Comparison of ENCODE assay signal across 8 cellular contexts in genomic region chr2:53970095-53970897, GRCh38. TPM values are rescaled to one million over a fixed set of nuclear protein-coding genes. Genes with fewer than 3 reads are reported as not detected.
DNase-seq lines count a peak whose midpoint lies in the region; ATAC-seq and TF ChIP-seq lines count a peak whose summit lies in the region.

No MANE protein-coding gene starts in this region.

- H3K27ac ChIP-seq in ACC112 (ENCODE audit: low read depth, low read length): peak overlapping the region; percentile 80
- H3K27ac ChIP-seq in aorta (ENCODE audit: low read depth in 1 of 2, low read length in 2 of 2): peak overlapping the region; percentile 70 to 79

- intact Hi-C loops in natural killer cell (cut with micrococcal nuclease) (loop anchor here (1.0 kb wide), 1 partner anchor 24 kb away; no protein-coding TSS in a partner anchor), aorta (cut with DNase I) (loop anchor here in 1 of 2 donors (5.0 kb wide), 1 partner anchor 82 kb away; no protein-coding TSS in a partner anchor)

- in situ Hi-C loops in GM13977 (cut with MboI; ENCODE audit: low pct_unique_long_range_greater_than_20kb, low sequenced_read_pairs, unreplicated experiment): no loop called here

- no peaks in the 10 kb centered on the region for H3K27me3 Mint-ChIP-seq in natural killer cell (ENCODE audit: low read depth in 2 of 2)

- peak; percentile 49 for DNase-seq in GM13977 (ENCODE audit: low spot score)
- DNase-seq in NCI-H2171 treated with DMSO at 0.1 percent for 48 hours (lab: John Stamatoyannopoulos, UW): peak; percentile 47
- DNase-seq in activated T-cell treated with anti-CD3 and anti-CD28 coated beads for 48 hours (ENCODE audit: low read depth): peak; percentile 6
- DNase-seq in fibroblast of mammary gland (ENCODE audit: low read depth): peak; percentile 34
- DNase-seq in natural killer cell: peak; percentile 37
- DNase-seq in aorta: peak; percentile 63 to 76

- H3K4me1 Mint-ChIP-seq in natural killer cell: peaks cover 51 to 54% of the 10 kb centered on the region in 2 donors

- TF ChIP-seq CTCF in GM13977 (IDR thresholded peaks at IDR 0.05; ENCODE audit: extremely low read depth, insufficient read depth, missing control alignments): no peak
- no peak for TF ChIP-seq CTCF in fibroblast of mammary gland (conservative IDR thresholded peaks at IDR 0.05; ENCODE audit: control insufficient read depth, insufficient read depth, low read depth, low read length)
- no peak for TF ChIP-seq CTCF in natural killer cell (IDR thresholded peaks at IDR 0.05)

- no peaks in the 10 kb centered on the region for H3K9me3 ChIP-seq in aorta (ENCODE audit: control insufficient read depth, low read length)

- WGBS in aorta, 2 donors: 0% methylated on average over 55 to 61 of the region's 61 CpGs

- peak overlapping the region; percentile 94 for H3K27ac Mint-ChIP-seq in natural killer cell

- peak overlapping the region; percentile 96 for H3K4me3 Mint-ChIP-seq in natural killer cell

- peak overlapping the region; percentile 79 for H2AFZ ChIP-seq in ACC112 (ENCODE audit: low read length, unreplicated experiment)

- H3K4me1 ChIP-seq in ACC112 (ENCODE audit: control insufficient read depth, insufficient read depth, low read length, unreplicated experiment): peaks cover 12% of the 10 kb centered on the region
- peaks cover 0 to 5% of the 10 kb centered on the region in 2 donors for H3K4me1 ChIP-seq in aorta (ENCODE audit: control insufficient read depth in 1 of 2, insufficient read depth in 2 of 2, low read length in 2 of 2)

- no peaks in the 10 kb centered on the region for H3K27me3 ChIP-seq in ACC112 (ENCODE audit: insufficient read depth, low read length)
- H3K27me3 ChIP-seq in aorta (ENCODE audit: control insufficient read depth in 1 of 2, insufficient read depth in 2 of 2, low read length in 1 of 2): no peaks in the 10 kb centered on the region

- ATAC-seq in HG02870 (IDR thresholded peaks at IDR 0.05; ENCODE audit: unreplicated experiment) (peak; percentile 27), natural killer cell (peak; percentile 23 to 50 (median 35)), aorta (ENCODE audit: low FRiP score) (peak; percentile 71)

- peaks cover 51% of the 10 kb centered on the region for H3K79me2 ChIP-seq in ACC112 (ENCODE audit: control insufficient read depth, insufficient read depth, low read length, unreplicated experiment)

- H3K9me3 Mint-ChIP-seq in natural killer cell: no peaks in the 10 kb centered on the region

- H3K36me3 Mint-ChIP-seq in natural killer cell: peaks cover 7% of the 10 kb centered on the region

- H3K36me3 ChIP-seq in ACC112 (ENCODE audit: insufficient read depth, low read length) (peaks cover 2% of the 10 kb centered on the region; the same call in 1 of the 2 replicates), aorta (ENCODE audit: control insufficient read depth in 1 of 2, insufficient read depth in 2 of 2, low read length in 1 of 2) (no peaks in the 10 kb centered on the region)

- H3K4me3 ChIP-seq in ACC112 (ENCODE audit: low read depth, low read length) (peak overlapping the region; percentile 98), fibroblast of mammary gland (ENCODE audit: control insufficient read depth, low read depth, low read length) (peak overlapping the region; percentile 94), aorta (ENCODE audit: low read length in 2 of 2) (peak overlapping the region; percentile 73 to 77)

RNA-seq across cellular contexts. Expression of gene PSME4, which starts 0.5 kb away (rescaled TPM):
- total RNA-seq in natural killer cell (100 to 1,000 TPM; 140 to 149 (median 141) TPM), aorta (10 to 100 TPM; 50.6 to 51.8 TPM)
- polyA plus RNA-seq in aorta: 10 to 100 TPM; 10.5 to 23.1 TPM

Comparison
In these comparisons a context has a peak if more than half of its experiments do, and no peak if none do; other contexts are left out.
1. Peak in every context shown above with its lines: DNase-seq, ATAC-seq, H3K4me3 ChIP-seq and H3K27ac ChIP-seq.
2. DNase-seq: peak in every context shown above with its lines; median percentile 70 in aorta; 49 in GM13977; 47 in NCI-H2171 treated with DMSO at 0.1 percent for 48 hours; 37 in natural killer cell; 34 in fibroblast of mammary gland; 6 in activated T-cell treated with anti-CD3 and anti-CD28 coated beads for 48 hours.